ENCODE assay signal across 31 cellular contexts in the genomic region with DNA sequence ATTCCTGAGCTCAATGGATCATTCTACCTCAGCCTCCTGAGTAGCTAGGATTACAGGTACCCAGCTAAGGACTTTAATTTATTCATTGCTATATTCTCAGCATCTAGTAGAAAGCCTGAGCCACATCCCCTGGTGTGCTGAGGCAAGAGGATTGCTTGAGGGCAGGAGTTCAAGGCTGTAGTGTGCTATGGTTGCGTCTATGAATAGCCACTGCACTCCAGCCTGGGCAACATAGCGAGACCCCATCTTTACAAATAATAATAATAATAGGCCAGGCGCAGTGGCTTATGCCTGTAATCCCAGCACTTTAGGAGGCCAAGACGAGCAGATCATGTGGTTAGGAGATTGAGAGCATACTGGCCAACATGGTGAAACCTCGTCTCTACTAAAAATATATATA.
"Had no signal": no experiment of that assay in that cellular context is flagged by ENCODE, and none has a peak within 500 bp of the region (broad histone marks: within the 10 kb centered on the region; RNA-seq: fewer than 3 reads in every experiment).

No MANE protein-coding gene starts in this region.

- H2AFZ ChIP-seq: parathyroid adenoma had no signal

- DNase-seq: naive thymus-derived CD4-positive, alpha-beta T cell; natural killer cell; nucleus accumbens; ovary; psoas muscle; right cardiac atrium; spleen; stimulated activated CD4-positive, alpha-beta T cell treated with anti-CD3 and anti-CD28 coated beads, Interleukin-12 subunit alpha, Interleukin-12 subunit beta, amount 100 ng/mL, for 4 hours; stimulated activated CD4-positive, alpha-beta T cell treated with anti-CD3 and anti-CD28 coated beads, Interleukin-1b, Interleukin-23, amount 100 ng/mL, for 48 hours; stimulated activated CD4-positive, alpha-beta T cell treated with anti-CD3 and anti-CD28 coated beads, Interleukin-4, amount 100 ng/mL, for 1 hour; stimulated activated CD4-positive, alpha-beta T cell treated with anti-CD3 and anti-CD28 coated beads, Interleukin-4, amount 100 ng/mL, for 4 hours; stimulated activated CD8-positive, alpha-beta memory T cell treated with anti-CD3 and anti-CD28 coated beads, Interleukin-4, amount 100 ng/mL, for 48 hours; stimulated activated naive CD4-positive, alpha-beta T cell; stimulated activated naive CD8-positive, alpha-beta T cell treated with anti-CD3 and anti-CD28 coated beads, Interleukin-15, amount 100 ng/mL, for 72 hours; stimulated activated naive CD8-positive, alpha-beta T cell treated with anti-CD3 and anti-CD28 coated beads, Interleukin-15, Interleukin-2, amounts not matched to agents 100 U/mL and 50 U/mL, for 24 hours; substantia nigra; testis; tibial artery; transverse colon; upper lobe of right lung; uterus had no signal

- H3K4me3 Mint-ChIP-seq: naive thymus-derived CD4-positive, alpha-beta T cell; natural killer cell; nephron; stimulated activated memory B cell treated with anti-CD40 and anti-IgM and Interleukin-4, amounts not matched to agents 10 μg/mL and 1 μg/mL and 100 μg/mL, for 72 hours; stimulated activated naive CD8-positive, alpha-beta T cell treated with anti-CD3 and anti-CD28 coated beads, Interleukin-15, amount 100 ng/mL, for 72 hours; type B pancreatic cell had no signal

- H3K36me3 Mint-ChIP-seq: naive thymus-derived CD4-positive, alpha-beta T cell; natural killer cell; stimulated activated memory B cell treated with anti-CD40 and anti-IgM and Interleukin-4, amounts not matched to agents 10 μg/mL and 1 μg/mL and 100 μg/mL, for 72 hours; type B pancreatic cell had no signal

- H3K4me1 Mint-ChIP-seq: nephron had no signal

- H3K4me1 ChIP-seq: parathyroid adenoma, psoas muscle, uterus had no signal

- H3K9ac ChIP-seq: parathyroid adenoma had no signal

- H3K36me3 ChIP-seq: neutrophil, ovary, spleen, suprapubic skin, tibial artery, transverse colon, upper lobe of right lung, uterus had no signal

- H3K27ac ChIP-seq: neutrophil, ovary, parathyroid adenoma, psoas muscle, skin epidermis, spleen, suprapubic skin, testis, tibial artery, transverse colon, upper lobe of right lung, uterus had no signal

- H3K9me3 ChIP-seq: neutrophil, ovary, psoas muscle, spleen, suprapubic skin, testis, tibial artery, transverse colon, upper lobe of right lung, uterus had no signal

- H3K9me3 Mint-ChIP-seq: natural killer cell; nephron; stimulated activated memory B cell treated with anti-CD40 and anti-IgM and Interleukin-4, amounts not matched to agents 10 μg/mL and 1 μg/mL and 100 μg/mL, for 72 hours; stimulated activated naive CD8-positive, alpha-beta T cell treated with anti-CD3 and anti-CD28 coated beads, Interleukin-15, amount 100 ng/mL, for 72 hours; type B pancreatic cell had no signal

- H3K27me3 Mint-ChIP-seq: stimulated activated memory B cell treated with anti-CD40 and anti-IgM and Interleukin-4, amounts not matched to agents 10 μg/mL and 1 μg/mL and 100 μg/mL, for 72 hours had no signal

- ATAC-seq: naive thymus-derived CD4-positive, alpha-beta T cell; natural killer cell; psoas muscle; right cardiac atrium; sciatic nerve; stimulated activated memory B cell treated with anti-CD40 and anti-IgM and Interleukin-4, amounts not matched to agents 10 μg/mL and 1 μg/mL and 100 μg/mL, for 72 hours; stimulated activated naive CD8-positive, alpha-beta T cell treated with anti-CD3 and anti-CD28 coated beads, Interleukin-15, amount 100 ng/mL, for 72 hours; stimulated activated naive CD8-positive, alpha-beta T cell treated with anti-CD3 and anti-CD28 coated beads, Interleukin-15, Interleukin-2, amounts not matched to agents 100 U/mL and 50 U/mL, for 24 hours; upper lobe of right lung had no signal

- H3K4me2 ChIP-seq: smooth muscle cell had no signal

- H3K27me3 ChIP-seq: neutrophil, ovary, testis, upper lobe of right lung had no signal

- H3K27ac Mint-ChIP-seq: naive thymus-derived CD4-positive, alpha-beta T cell; natural killer cell; nephron; progenitor cell of endocrine pancreas; stimulated activated memory B cell treated with anti-CD40 and anti-IgM and Interleukin-4, amounts not matched to agents 10 μg/mL and 1 μg/mL and 100 μg/mL, for 72 hours; stimulated activated naive CD8-positive, alpha-beta T cell treated with anti-CD3 and anti-CD28 coated beads, Interleukin-15, amount 100 ng/mL, for 72 hours; type B pancreatic cell had no signal

- H3K79me2 ChIP-seq: parathyroid adenoma had no signal

- H3K4me3 ChIP-seq: ovary, psoas muscle, skin epidermis, smooth muscle cell, spleen, suprapubic skin, testis, tibial artery, transverse colon, upper lobe of right lung, uterus had no signal
